Comparison of ENCODE assay signal across 1 cellular context in the genomic region with DNA sequence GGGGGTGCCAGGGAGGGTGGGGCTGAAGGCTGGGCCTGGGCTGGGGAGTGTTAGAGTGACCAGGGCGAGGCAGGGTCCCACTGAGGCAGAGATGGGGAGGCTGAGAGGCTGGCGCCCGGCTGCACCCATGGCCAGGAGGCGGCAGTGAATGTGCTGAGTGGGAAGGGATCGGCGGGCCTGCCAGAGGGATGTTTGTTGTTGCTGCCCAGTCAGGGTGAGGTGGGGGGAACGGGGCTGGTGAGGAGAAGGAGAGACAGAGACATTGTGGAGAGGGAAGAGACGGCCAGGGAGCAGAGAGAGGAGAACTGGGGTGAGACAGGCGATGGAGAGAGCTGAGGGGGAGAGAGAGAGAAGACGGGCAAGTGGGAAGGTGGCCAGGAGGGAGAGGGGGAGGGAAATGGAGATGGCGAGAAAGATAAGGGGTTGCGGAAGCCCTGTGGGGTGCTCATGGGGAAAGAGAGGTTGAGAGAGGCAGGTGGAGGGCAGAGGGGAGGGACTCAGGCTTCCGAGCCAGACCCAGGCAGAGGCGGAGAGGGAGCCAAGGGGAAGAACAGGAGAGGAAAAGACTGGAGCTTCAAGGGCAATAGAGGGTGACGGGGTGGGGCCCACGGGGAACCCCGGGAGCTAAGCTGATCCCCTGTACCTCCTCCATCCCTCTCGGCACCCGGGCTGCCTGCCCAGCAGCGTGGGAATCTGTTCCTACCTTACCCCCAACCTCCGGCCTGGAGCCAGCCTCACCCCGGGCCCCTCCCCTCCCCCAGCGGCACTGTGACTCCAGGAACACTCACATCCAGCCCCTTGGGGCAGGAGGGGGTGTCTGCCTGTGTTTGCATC.
TF ChIP-seq lines count a peak whose summit lies in the region.

No MANE protein-coding gene starts in this region.

TF ChIP-seq in WTC11, 78 proteins besides CTCF, POLR2A, EP300 and RAD21 (continued from another document):
- TF ChIP-seq, protein P1, sequence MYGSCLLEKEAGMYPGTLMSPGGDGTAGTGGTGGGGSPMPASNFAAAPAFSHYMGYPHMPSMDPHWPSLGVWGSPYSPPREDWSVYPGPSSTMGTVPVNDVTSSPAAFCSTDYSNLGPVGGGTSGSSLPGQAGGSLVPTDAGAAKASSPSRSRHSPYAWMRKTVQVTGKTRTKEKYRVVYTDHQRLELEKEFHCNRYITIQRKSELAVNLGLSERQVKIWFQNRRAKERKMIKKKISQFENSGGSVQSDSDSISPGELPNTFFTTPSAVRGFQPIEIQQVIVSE (CRISPR knock-in tag; IDR thresholded peaks at IDR 0.05; ENCODE audit: borderline replicate concordance), result no peak
- TF ChIP-seq ZNF263 (CRISPR knock-in tag; IDR thresholded peaks at IDR 0.05; ENCODE audit: low read depth) (no peak), ZNF121 (CRISPR knock-in tag; IDR thresholded peaks at IDR 0.05) (no peak), ELF4 (CRISPR knock-in tag; IDR thresholded peaks at IDR 0.05; ENCODE audit: low read depth) (no peak), OVOL2 (CRISPR knock-in tag; IDR thresholded peaks at IDR 0.05; ENCODE audit: borderline replicate concordance) (no peak), ZBTB21 (CRISPR knock-in tag; IDR thresholded peaks at IDR 0.05; ENCODE audit: borderline replicate concordance) (no peak)
- TF ChIP-seq, protein P2, sequence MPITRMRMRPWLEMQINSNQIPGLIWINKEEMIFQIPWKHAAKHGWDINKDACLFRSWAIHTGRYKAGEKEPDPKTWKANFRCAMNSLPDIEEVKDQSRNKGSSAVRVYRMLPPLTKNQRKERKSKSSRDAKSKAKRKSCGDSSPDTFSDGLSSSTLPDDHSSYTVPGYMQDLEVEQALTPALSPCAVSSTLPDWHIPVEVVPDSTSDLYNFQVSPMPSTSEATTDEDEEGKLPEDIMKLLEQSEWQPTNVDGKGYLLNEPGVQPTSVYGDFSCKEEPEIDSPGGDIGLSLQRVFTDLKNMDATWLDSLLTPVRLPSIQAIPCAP (CRISPR knock-in tag; IDR thresholded peaks at IDR 0.05), result no peak
- TF ChIP-seq, protein P3, sequence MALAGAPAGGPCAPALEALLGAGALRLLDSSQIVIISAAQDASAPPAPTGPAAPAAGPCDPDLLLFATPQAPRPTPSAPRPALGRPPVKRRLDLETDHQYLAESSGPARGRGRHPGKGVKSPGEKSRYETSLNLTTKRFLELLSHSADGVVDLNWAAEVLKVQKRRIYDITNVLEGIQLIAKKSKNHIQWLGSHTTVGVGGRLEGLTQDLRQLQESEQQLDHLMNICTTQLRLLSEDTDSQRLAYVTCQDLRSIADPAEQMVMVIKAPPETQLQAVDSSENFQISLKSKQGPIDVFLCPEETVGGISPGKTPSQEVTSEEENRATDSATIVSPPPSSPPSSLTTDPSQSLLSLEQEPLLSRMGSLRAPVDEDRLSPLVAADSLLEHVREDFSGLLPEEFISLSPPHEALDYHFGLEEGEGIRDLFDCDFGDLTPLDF (CRISPR knock-in tag; IDR thresholded peaks at IDR 0.05), result no peak
